9 cellular contexts compared by ENCODE assay signal in the genomic region with DNA sequence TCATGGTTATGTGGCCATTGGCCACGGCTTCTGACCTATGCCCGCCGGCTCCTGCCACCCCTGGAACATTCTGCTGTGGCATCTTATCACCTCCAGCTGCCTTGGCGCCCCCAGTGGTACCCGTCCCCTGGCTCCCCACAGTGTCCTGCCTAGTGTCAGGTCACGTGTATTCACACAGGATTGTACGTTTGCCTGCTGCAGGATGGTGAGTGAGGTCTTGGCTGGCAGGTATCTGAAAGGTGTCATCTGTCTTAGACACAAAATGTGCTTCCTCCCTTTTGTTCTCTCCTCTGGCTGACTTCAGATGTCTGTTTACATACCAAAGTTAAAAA.
DNase-seq lines count a peak whose midpoint lies in the region; ATAC-seq lines count a peak whose summit lies in the region.
"Had no signal": no experiment of that assay in that cellular context is flagged by ENCODE, and none has a peak within 500 bp of the region (broad histone marks: within the 10 kb centered on the region; RNA-seq: fewer than 3 reads in every experiment).

No MANE protein-coding gene starts in this region.

- no peaks in the 10 kb centered on the region for H3K4me1 ChIP-seq in iPS-18a (ENCODE audit: control insufficient read depth, low read depth, low read length)

- peaks cover 40% of the 10 kb centered on the region for H3K36me3 ChIP-seq in iPS-18a (ENCODE audit: control insufficient read depth, low read depth, low read length)

- peak overlapping the region; percentile 52 for H3K27ac ChIP-seq in iPS-18a (ENCODE audit: low read length)

- peaks cover 15% of the 10 kb centered on the region for H3K9me3 Mint-ChIP-seq in activated naive CD8-positive, alpha-beta T cell treated with anti-CD3 and anti-CD28 coated beads, Interleukin-2, amount 50 U/mL, for 24 hours
- peaks cover 0 to 19% of the 10 kb centered on the region in 2 donors for H3K9me3 Mint-ChIP-seq in stimulated activated naive CD8-positive, alpha-beta T cell treated with anti-CD3 and anti-CD28 coated beads, Interleukin-15, amount 100 ng/mL, for 72 hours

- DNase-seq in NCI-H345 treated with DMSO at 0.1 percent for 48 hours (lab: John Stamatoyannopoulos, UW; ENCODE audit: unreplicated experiment) (peak; percentile 32), NCI-H345 (lab: John Stamatoyannopoulos, UW) (no peak), DMS79 treated with DMSO at 0.1 percent for 48 hours (lab: John Stamatoyannopoulos, UW) (no peak), ecto neural progenitor cell (ENCODE audit: low spot score) (no peak)
- DNase-seq in activated naive CD8-positive, alpha-beta T cell treated with anti-CD3 and anti-CD28 coated beads, Interleukin-2, amount 50 U/mL, for 24 hours = no peak
- DNase-seq in stimulated activated naive CD8-positive, alpha-beta T cell treated with anti-CD3 and anti-CD28 coated beads, Interleukin-15, amount 100 ng/mL, for 72 hours = no peak
- DNase-seq in stimulated activated CD4-positive, alpha-beta T cell treated with anti-CD3 and anti-CD28 coated beads, Interleukin-12 subunit alpha, Interleukin-12 subunit beta, amount 100 ng/mL, for 4 hours = no peak
- DNase-seq: SIG-M5 had no signal

- H3K9me3 ChIP-seq in iPS-18a (ENCODE audit: control insufficient read depth, low read depth, low read length) = peaks cover 12% of the 10 kb centered on the region

- peaks cover 15% of the 10 kb centered on the region for H3K27me3 Mint-ChIP-seq in activated naive CD8-positive, alpha-beta T cell treated with anti-CD3 and anti-CD28 coated beads, Interleukin-2, amount 50 U/mL, for 24 hours
- no peaks in the 10 kb centered on the region for H3K27me3 Mint-ChIP-seq in stimulated activated naive CD8-positive, alpha-beta T cell treated with anti-CD3 and anti-CD28 coated beads, Interleukin-15, amount 100 ng/mL, for 72 hours

- H3K27ac Mint-ChIP-seq in activated naive CD8-positive, alpha-beta T cell treated with anti-CD3 and anti-CD28 coated beads, Interleukin-2, amount 50 U/mL, for 24 hours = peak overlapping the region; percentile 97
- H3K27ac Mint-ChIP-seq in stimulated activated naive CD8-positive, alpha-beta T cell treated with anti-CD3 and anti-CD28 coated beads, Interleukin-15, amount 100 ng/mL, for 72 hours = peak overlapping the region; percentile 57 to 99

- no peak overlapping the region for H3K9ac ChIP-seq in iPS-18a (ENCODE audit: low read length)

- H3K4me3 Mint-ChIP-seq in activated naive CD8-positive, alpha-beta T cell treated with anti-CD3 and anti-CD28 coated beads, Interleukin-2, amount 50 U/mL, for 24 hours = peak overlapping the region; percentile 74
- peak overlapping the region in 1 of 2 donors; percentile 58 for H3K4me3 Mint-ChIP-seq in stimulated activated naive CD8-positive, alpha-beta T cell treated with anti-CD3 and anti-CD28 coated beads, Interleukin-15, amount 100 ng/mL, for 72 hours

- H3K27me3 ChIP-seq in iPS-18a (ENCODE audit: control insufficient read depth, insufficient read depth, low read length) = no peaks in the 10 kb centered on the region

- H3K4me3 ChIP-seq in iPS-18a (ENCODE audit: low read length) = no peak overlapping the region

- H3K36me3 Mint-ChIP-seq in activated naive CD8-positive, alpha-beta T cell treated with anti-CD3 and anti-CD28 coated beads, Interleukin-2, amount 50 U/mL, for 24 hours (ENCODE audit: low read depth) = peaks cover 75% of the 10 kb centered on the region

- peaks cover 22% of the 10 kb centered on the region for H3K4me1 Mint-ChIP-seq in activated naive CD8-positive, alpha-beta T cell treated with anti-CD3 and anti-CD28 coated beads, Interleukin-2, amount 50 U/mL, for 24 hours
- peaks cover 24% of the 10 kb centered on the region for H3K4me1 Mint-ChIP-seq in stimulated activated naive CD8-positive, alpha-beta T cell treated with anti-CD3 and anti-CD28 coated beads, Interleukin-15, amount 100 ng/mL, for 72 hours

- no peak for ATAC-seq in activated naive CD8-positive, alpha-beta T cell treated with anti-CD3 and anti-CD28 coated beads, Interleukin-2, amount 50 U/mL, for 24 hours
- no peak for ATAC-seq in stimulated activated naive CD8-positive, alpha-beta T cell treated with anti-CD3 and anti-CD28 coated beads, Interleukin-15, amount 100 ng/mL, for 72 hours
